18 cellular contexts compared by ENCODE assay signal in genomic region chr14:83163016-83163415, GRCh38.
DNase-seq lines count a peak whose midpoint lies in the region; ATAC-seq and TF ChIP-seq lines count a peak whose summit lies in the region.
"Had no signal": no experiment of that assay in that cellular context is flagged by ENCODE, and none has a peak within 500 bp of the region (broad histone marks: within the 10 kb centered on the region; RNA-seq: fewer than 3 reads in every experiment).

No MANE protein-coding gene starts in this region.

- no peaks in the 10 kb centered on the region for H3K79me1 ChIP-seq in mesenchymal stem cell (replicated peaks; ENCODE audit: low read length, poor library complexity, severe bottlenecking)

- H3K36me3 Mint-ChIP-seq in chondrocyte (ENCODE audit: low read depth) (no peaks in the 10 kb centered on the region), HFFc6 (ENCODE audit: low read depth) (no peaks in the 10 kb centered on the region)
- no peaks in the 10 kb centered on the region for H3K36me3 Mint-ChIP-seq in activated CD4-positive, alpha-beta T cell treated with anti-CD3 and anti-CD28 coated beads, Interleukin-2, amount 10 ng/mL, durations not matched to agents 24 days and 14 days (ENCODE audit: low read depth)
- H3K36me3 Mint-ChIP-seq: CD4-positive, alpha-beta memory T cell had no signal

- no peak overlapping the region for H3K23ac ChIP-seq in mesenchymal stem cell (ENCODE audit: low read length in 2 of 2)

- H3K9me3 ChIP-seq in mesenchymal stem cell (ENCODE audit: control insufficient read depth, low read length): no peaks in the 10 kb centered on the region

- H3K4me3 Mint-ChIP-seq in chondrocyte (ENCODE audit: unreplicated experiment) (no peak overlapping the region), HFFc6 (no peak overlapping the region)
- no peak overlapping the region for H3K4me3 Mint-ChIP-seq in activated CD4-positive, alpha-beta T cell treated with anti-CD3 and anti-CD28 coated beads, Interleukin-2, amount 10 ng/mL, durations not matched to agents 24 days and 14 days
- H3K4me3 Mint-ChIP-seq: CD4-positive, alpha-beta memory T cell had no signal

- no peaks in the 10 kb centered on the region for H3K4me1 ChIP-seq in mesenchymal stem cell (ENCODE audit: control insufficient read depth, insufficient read depth, low read depth, low read length)

- no peak for ATAC-seq in esophagus mucosa
- ATAC-seq: HepG2 had no signal

- DNase-seq in COLO829 (ENCODE audit: low spot score) (peak; percentile 3), SK-MEL-5 (ENCODE audit: low read depth, low spot score) (peak; percentile 16), chondrocyte (ENCODE audit: low spot score) (no peak), mesenchymal stem cell (no peak), COR-L47 (lab: John Stamatoyannopoulos, UW) (no peak), HFFc6 (no peak)
- no peak for DNase-seq in activated CD4-positive, alpha-beta T cell treated with anti-CD3 and anti-CD28 coated beads, Interleukin-2, amount 10 ng/mL, durations not matched to agents 24 days and 14 days
- DNase-seq: CD4-positive, alpha-beta memory T cell; DND-41; GOT3; MM.1S; NCI-H1092 treated with DMSO at 0.1 percent for 48 hours; NCI-H2081 treated with DMSO at 0.1 percent for 48 hours; NCI-H510A; NCI-H774 had no signal

- peaks cover 38% of the 10 kb centered on the region for H3K4me1 Mint-ChIP-seq in chondrocyte (ENCODE audit: low read depth)
- peaks cover 9% of the 10 kb centered on the region; the same call in 1 of the 2 replicates for H3K4me1 Mint-ChIP-seq in HFFc6 (ENCODE audit: low read depth)
- H3K4me1 Mint-ChIP-seq in activated CD4-positive, alpha-beta T cell treated with anti-CD3 and anti-CD28 coated beads, Interleukin-2, amount 10 ng/mL, durations not matched to agents 24 days and 14 days: no peaks in the 10 kb centered on the region
- H3K4me1 Mint-ChIP-seq: CD4-positive, alpha-beta memory T cell had no signal

- H2BK5ac ChIP-seq in mesenchymal stem cell (ENCODE audit: low read depth, low read length, poor library complexity, severe bottlenecking): no peak overlapping the region

- H3K4ac ChIP-seq in mesenchymal stem cell (ENCODE audit: low read depth in 1 of 2, low read length in 2 of 2): no peak overlapping the region

- H3K9ac ChIP-seq in mesenchymal stem cell (ENCODE audit: low read length): peak overlapping the region; percentile 33

- H2BK120ac ChIP-seq in mesenchymal stem cell (ENCODE audit: low read depth, low read length): no peak overlapping the region

- no peak overlapping the region for H3K18ac ChIP-seq in mesenchymal stem cell (ENCODE audit: low read depth in 1 of 2, low read length in 2 of 2)

- H3K27ac ChIP-seq in mesenchymal stem cell (ENCODE audit: low read length, poor library complexity, severe bottlenecking): peak overlapping the region; percentile 51
- H3K27ac ChIP-seq: RWPE1 had no signal

- H2BK15ac ChIP-seq in mesenchymal stem cell (ENCODE audit: low read depth, poor library complexity, severe bottlenecking): no peak overlapping the region

- TF ChIP-seq CTCF in chondrocyte (IDR thresholded peaks at IDR 0.05): no peak
- no peak for TF ChIP-seq CTCF in HFFc6 (IDR thresholded peaks at IDR 0.05)

- intact Hi-C loops in activated CD4-positive, alpha-beta T cell treated with anti-CD3 and anti-CD28 coated beads, Interleukin-2, amount 10 ng/mL, durations not matched to agents 24 days and 14 days (cut with micrococcal nuclease): no loop called here

- H3K36me3 ChIP-seq in mesenchymal stem cell (ENCODE audit: control insufficient read depth in 1 of 2, insufficient read depth in 2 of 2, low read depth in 1 of 2, low read length in 2 of 2): no peaks in the 10 kb centered on the region

- in situ Hi-C loops in SK-MEL-5 (cut with HindIII; ENCODE audit: low pct_unique_long_range_greater_than_20kb, low sequenced_read_pairs): no loop called here

- H3K27ac Mint-ChIP-seq in chondrocyte (ENCODE audit: unreplicated experiment) (peak overlapping the region; percentile 3), HFFc6 (no peak overlapping the region)
- no peak overlapping the region for H3K27ac Mint-ChIP-seq in activated CD4-positive, alpha-beta T cell treated with anti-CD3 and anti-CD28 coated beads, Interleukin-2, amount 10 ng/mL, durations not matched to agents 24 days and 14 days
- H3K27ac Mint-ChIP-seq: CD4-positive, alpha-beta memory T cell had no signal

- WGBS in mesenchymal stem cell: 74% methylated on average over 3 of the region's 4 CpGs

- no peak overlapping the region for H2BK12ac ChIP-seq in mesenchymal stem cell (ENCODE audit: low read length in 2 of 2)

- H3K9me3 Mint-ChIP-seq in chondrocyte (ENCODE audit: low read depth) (no peaks in the 10 kb centered on the region), HFFc6 (peaks cover 18% of the 10 kb centered on the region; the same call in 1 of the 2 replicates)
- peaks cover 8% of the 10 kb centered on the region for H3K9me3 Mint-ChIP-seq in activated CD4-positive, alpha-beta T cell treated with anti-CD3 and anti-CD28 coated beads, Interleukin-2, amount 10 ng/mL, durations not matched to agents 24 days and 14 days

- H4K8ac ChIP-seq in mesenchymal stem cell (ENCODE audit: low read length): no peak overlapping the region

- H3K14ac ChIP-seq in mesenchymal stem cell (ENCODE audit: low read length in 2 of 2): no peak overlapping the region

- no peak overlapping the region for H4K91ac ChIP-seq in mesenchymal stem cell (ENCODE audit: low read length)

- no peaks in the 10 kb centered on the region for H3K27me3 Mint-ChIP-seq in chondrocyte (ENCODE audit: low read depth)
- H3K27me3 Mint-ChIP-seq in HFFc6 (ENCODE audit: insufficient read depth): no peaks in the 10 kb centered on the region
- H3K27me3 Mint-ChIP-seq in activated CD4-positive, alpha-beta T cell treated with anti-CD3 and anti-CD28 coated beads, Interleukin-2, amount 10 ng/mL, durations not matched to agents 24 days and 14 days: no peaks in the 10 kb centered on the region
- H3K27me3 Mint-ChIP-seq: CD4-positive, alpha-beta memory T cell had no signal

- no peak overlapping the region for H3K4me3 ChIP-seq in mesenchymal stem cell (ENCODE audit: insufficient read depth in 1 of 2, low read depth in 1 of 2, low read length in 2 of 2)

- no peaks in the 10 kb centered on the region for H3K27me3 ChIP-seq in mesenchymal stem cell (ENCODE audit: control insufficient read depth in 1 of 2, insufficient read depth in 1 of 2, low read length in 2 of 2)

- no peak overlapping the region for H2AK5ac ChIP-seq in mesenchymal stem cell (ENCODE audit: low read length, severe bottlenecking)

- H2AFZ ChIP-seq in mesenchymal stem cell (ENCODE audit: low read depth, low read length): no peak overlapping the region

- H3K4me2 ChIP-seq in mesenchymal stem cell (ENCODE audit: low read length, poor library complexity, severe bottlenecking): no peak overlapping the region

Comparison
In these comparisons a context has a peak if more than half of its experiments do, and no peak if none do; other contexts are left out.
1. DNase-seq: peak in COLO829 (single experiment) and SK-MEL-5 (single experiment); none in chondrocyte (single experiment), mesenchymal stem cell (single experiment), COR-L47 (single experiment), HFFc6 (single experiment) and activated CD4-positive, alpha-beta T cell treated with anti-CD3 and anti-CD28 coated beads, Interleukin-2, amount 10 ng/mL, durations not matched to agents 24 days and 14 days (single experiment).